8 cellular contexts compared by ENCODE assay signal in the genomic region with DNA sequence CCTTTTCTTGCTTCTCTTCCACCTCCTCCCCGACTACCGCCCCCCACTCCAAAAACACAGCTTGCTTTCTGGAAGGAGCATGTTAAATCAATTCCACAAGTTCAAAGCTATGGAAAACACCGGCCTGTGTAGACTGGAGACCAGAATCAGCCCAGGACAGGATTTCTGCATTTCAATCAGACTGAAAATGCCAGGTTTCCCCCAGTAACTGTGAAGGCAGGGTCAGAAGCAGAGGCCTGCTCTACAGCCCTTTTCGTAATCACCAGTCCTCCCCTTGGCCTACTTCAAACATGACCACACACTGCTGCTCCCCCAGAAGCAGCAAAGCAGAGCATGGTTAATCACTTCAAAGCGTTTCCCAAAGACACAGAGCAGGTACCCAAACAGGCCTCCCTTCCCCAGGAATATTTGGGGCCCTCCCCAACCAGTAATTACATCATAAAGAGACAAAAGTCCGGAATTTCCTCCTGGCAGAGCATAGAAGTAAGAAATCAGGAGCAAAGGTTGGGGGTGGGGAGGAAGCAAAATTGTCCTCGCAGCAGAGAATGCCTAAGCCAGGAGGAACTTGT. TPM values are rescaled to one million over a fixed set of nuclear protein-coding genes. Genes with fewer than 3 reads are reported as not detected.
DNase-seq lines count a peak whose midpoint lies in the region; ATAC-seq and TF ChIP-seq lines count a peak whose summit lies in the region.

No MANE protein-coding gene starts in this region.

- no peak for TF ChIP-seq CTCF in GM10266 (IDR thresholded peaks at IDR 0.05; ENCODE audit: control insufficient read depth, insufficient read depth, low read depth, missing control alignments)
- no peak for TF ChIP-seq CTCF in fibroblast of pulmonary artery (IDR thresholded peaks at IDR 0.05; ENCODE audit: low read length, missing control alignments)
- TF ChIP-seq CTCF in neutrophil (IDR thresholded peaks at IDR 0.05): no peak

- peak overlapping the region; percentile 69 for H3K4me3 Mint-ChIP-seq in T-helper 17 cell

- peaks cover 45% of the 10 kb centered on the region for H3K4me1 Mint-ChIP-seq in T-helper 17 cell

- H3K36me3 Mint-ChIP-seq in T-helper 17 cell (ENCODE audit: low read depth): no peaks in the 10 kb centered on the region

- H3K27ac Mint-ChIP-seq in T-helper 17 cell: peak overlapping the region; percentile 92

- H3K27me3 ChIP-seq in neutrophil: no peaks in the 10 kb centered on the region

- H3K9me3 ChIP-seq in T-helper 17 cell (ENCODE audit: control insufficient read depth, low read length, poor library complexity, severe bottlenecking): no peaks in the 10 kb centered on the region
- H3K9me3 ChIP-seq in neutrophil: no peaks in the 10 kb centered on the region

- no peaks in the 10 kb centered on the region for H3K36me3 ChIP-seq in neutrophil

- ATAC-seq in T-helper 17 cell (no peak), HG02571 (IDR thresholded peaks at IDR 0.05; ENCODE audit: unreplicated experiment) (no peak), GM21529 (IDR thresholded peaks at IDR 0.05; ENCODE audit: unreplicated experiment) (no peak)

- H3K27ac ChIP-seq in neutrophil: peak overlapping the region; percentile 86

- DNase-seq in GM10266 (ENCODE audit: extremely low spot score): peak; percentile 19
- no peak for DNase-seq in T-helper 17 cell
- DNase-seq in fibroblast of pulmonary artery (ENCODE audit: low read depth): peak; percentile 91
- DNase-seq in amniotic stem cell (lab: John Stamatoyannopoulos, UW): no peak
- no peak for DNase-seq in COR-L47 (lab: John Stamatoyannopoulos, UW)

- no peaks in the 10 kb centered on the region for H3K27me3 Mint-ChIP-seq in T-helper 17 cell

- peaks cover 69% of the 10 kb centered on the region in 2 experiments for H3K4me1 ChIP-seq in neutrophil (ENCODE audit: control insufficient read depth in 1 of 2, insufficient read depth in 1 of 2, low read depth in 1 of 2, low read length in 1 of 2)

- H3K4me3 ChIP-seq in fibroblast of pulmonary artery (replicated peaks; ENCODE audit: low read depth, low read length): peak overlapping the region; percentile 34
- H3K4me3 ChIP-seq in neutrophil (ENCODE audit: low read depth in 1 of 2, low read length in 1 of 2): peak overlapping the region; percentile 46 to 49

RNA-seq across cellular contexts. Expression of a gene that starts 38.4 kb away (rescaled TPM):
- 10 to 100 TPM; 42.7 to 50.3 TPM for total RNA-seq in T-helper 17 cell

Comparison
In these comparisons a context has a peak if more than half of its experiments do, and no peak if none do; other contexts are left out.
1. DNase-seq: peak in GM10266 (single experiment) and fibroblast of pulmonary artery (single experiment); none in T-helper 17 cell (0 of 3), amniotic stem cell (single experiment) and COR-L47 (single experiment).